ENCODE assay signal across 22 cellular contexts in genomic region chr20:62778601-62779416, GRCh38. TPM values are rescaled to one million over a fixed set of nuclear protein-coding genes. Genes with fewer than 3 reads are reported as not detected.
DNase-seq lines count a peak whose midpoint lies in the region; ATAC-seq and TF ChIP-seq lines count a peak whose summit lies in the region.
"Had no signal": no experiment of that assay in that cellular context is flagged by ENCODE, and none has a peak within 500 bp of the region (broad histone marks: within the 10 kb centered on the region; RNA-seq: fewer than 3 reads in every experiment).

No MANE protein-coding gene starts in this region.

- no peaks in the 10 kb centered on the region for H3K36me3 ChIP-seq in GM23338 (ENCODE audit: insufficient read depth)
- H3K36me3 ChIP-seq: prostate gland, thyroid gland had no signal

- peaks cover 48% of the 10 kb centered on the region for H3K4me1 Mint-ChIP-seq in activated naive CD4-positive, alpha-beta T cell treated with anti-CD3 and anti-CD28 coated beads, Interleukin-2, amount 50 U/mL, for 24 hours
- H3K4me1 Mint-ChIP-seq in GM23338, result peaks cover 12% of the 10 kb centered on the region
- H3K4me1 Mint-ChIP-seq in activated CD8-positive, alpha-beta T cell treated with anti-CD3 and anti-CD28 coated beads, Interleukin-2, amount 10 ng/mL, durations not matched to agents 7 days and 5 days (ENCODE audit: low read depth), result peaks cover 47% of the 10 kb centered on the region
- peaks cover 40% of the 10 kb centered on the region for H3K4me1 Mint-ChIP-seq in stimulated activated effector memory CD8-positive, alpha-beta T cell treated with anti-CD3 and anti-CD28 coated beads, Interleukin-12 subunit alpha, Interleukin-12 subunit beta, amount 100 ng/mL, for 72 hours

- H3K27ac ChIP-seq in GM23338 (ENCODE audit: low read depth), result no peak overlapping the region
- H3K27ac ChIP-seq: prostate gland, thyroid gland had no signal

- peak overlapping the region; percentile 77 for H3K27ac Mint-ChIP-seq in activated naive CD4-positive, alpha-beta T cell treated with anti-CD3 and anti-CD28 coated beads, Interleukin-2, amount 50 U/mL, for 24 hours
- H3K27ac Mint-ChIP-seq in activated naive CD4-positive, alpha-beta T cell treated with anti-CD3 and anti-CD28 coated beads, Interleukin-2, amount 50 U/mL, for 72 hours, result peak overlapping the region in 1 of 2 donors; percentile 84
- H3K27ac Mint-ChIP-seq in GM23338, result no peak overlapping the region
- H3K27ac Mint-ChIP-seq in activated CD8-positive, alpha-beta T cell treated with anti-CD3 and anti-CD28 coated beads, Interleukin-2, amount 10 ng/mL, durations not matched to agents 7 days and 5 days, result peak overlapping the region; percentile 46
- H3K27ac Mint-ChIP-seq in stimulated activated effector memory CD8-positive, alpha-beta T cell treated with anti-CD3 and anti-CD28 coated beads, Interleukin-12 subunit alpha, Interleukin-12 subunit beta, amount 100 ng/mL, for 72 hours, result peak overlapping the region; percentile 65

- no peaks in the 10 kb centered on the region for H4K20me1 ChIP-seq in GM23338 (replicated peaks; ENCODE audit: insufficient read depth)

- H3K9me3 Mint-ChIP-seq in activated naive CD4-positive, alpha-beta T cell treated with anti-CD3 and anti-CD28 coated beads, Interleukin-2, amount 50 U/mL, for 24 hours, result no peaks in the 10 kb centered on the region
- H3K9me3 Mint-ChIP-seq in activated naive CD4-positive, alpha-beta T cell treated with anti-CD3 and anti-CD28 coated beads, Interleukin-2, amount 50 U/mL, for 72 hours, result peaks cover 0 to 5% of the 10 kb centered on the region in 2 donors
- no peaks in the 10 kb centered on the region for H3K9me3 Mint-ChIP-seq in GM23338
- no peaks in the 10 kb centered on the region for H3K9me3 Mint-ChIP-seq in activated CD8-positive, alpha-beta T cell treated with anti-CD3 and anti-CD28 coated beads, Interleukin-2, amount 10 ng/mL, durations not matched to agents 7 days and 5 days (ENCODE audit: insufficient read depth)
- peaks cover 3% of the 10 kb centered on the region for H3K9me3 Mint-ChIP-seq in stimulated activated effector memory CD8-positive, alpha-beta T cell treated with anti-CD3 and anti-CD28 coated beads, Interleukin-12 subunit alpha, Interleukin-12 subunit beta, amount 100 ng/mL, for 72 hours
- H3K9me3 Mint-ChIP-seq: neural crest cell had no signal

- no peaks in the 10 kb centered on the region for H3K36me3 Mint-ChIP-seq in activated naive CD4-positive, alpha-beta T cell treated with anti-CD3 and anti-CD28 coated beads, Interleukin-2, amount 50 U/mL, for 24 hours
- no peaks in the 10 kb centered on the region for H3K36me3 Mint-ChIP-seq in activated naive CD4-positive, alpha-beta T cell treated with anti-CD3 and anti-CD28 coated beads, Interleukin-2, amount 50 U/mL, for 72 hours
- no peaks in the 10 kb centered on the region for H3K36me3 Mint-ChIP-seq in GM23338 (ENCODE audit: low read depth)
- H3K36me3 Mint-ChIP-seq in activated CD8-positive, alpha-beta T cell treated with anti-CD3 and anti-CD28 coated beads, Interleukin-2, amount 10 ng/mL, durations not matched to agents 7 days and 5 days (ENCODE audit: low read depth), result no peaks in the 10 kb centered on the region
- no peaks in the 10 kb centered on the region for H3K36me3 Mint-ChIP-seq in stimulated activated effector memory CD8-positive, alpha-beta T cell treated with anti-CD3 and anti-CD28 coated beads, Interleukin-12 subunit alpha, Interleukin-12 subunit beta, amount 100 ng/mL, for 72 hours

- H3K27me3 ChIP-seq in GM23338 (ENCODE audit: insufficient read depth), result no peaks in the 10 kb centered on the region
- H3K27me3 ChIP-seq: thyroid gland had no signal

- no peak overlapping the region; the same call in 1 of the 2 replicates for H2AFZ ChIP-seq in GM23338

- H3K4me1 ChIP-seq in GM23338 (ENCODE audit: insufficient read depth), result no peaks in the 10 kb centered on the region; the same call in 1 of the 2 replicates
- H3K4me1 ChIP-seq: prostate gland had no signal

- H3K9me2 ChIP-seq in GM23338 (ENCODE audit: insufficient read depth), result no peaks in the 10 kb centered on the region

- TF ChIP-seq CTCF in GM23338 (conservative IDR thresholded peaks at IDR 0.05; ENCODE audit: low read depth in 2 of 2), result peak; percentile 18 to 50; a peak in 2 of 4 replicates

- no peak overlapping the region for H3K4me3 Mint-ChIP-seq in activated naive CD4-positive, alpha-beta T cell treated with anti-CD3 and anti-CD28 coated beads, Interleukin-2, amount 50 U/mL, for 24 hours
- no peak overlapping the region for H3K4me3 Mint-ChIP-seq in GM23338
- H3K4me3 Mint-ChIP-seq in activated CD8-positive, alpha-beta T cell treated with anti-CD3 and anti-CD28 coated beads, Interleukin-2, amount 10 ng/mL, durations not matched to agents 7 days and 5 days, result no peak overlapping the region
- no peak overlapping the region for H3K4me3 Mint-ChIP-seq in stimulated activated effector memory CD8-positive, alpha-beta T cell treated with anti-CD3 and anti-CD28 coated beads, Interleukin-12 subunit alpha, Interleukin-12 subunit beta, amount 100 ng/mL, for 72 hours
- H3K4me3 Mint-ChIP-seq: neural crest cell had no signal

- no peak overlapping the region for H3K4me2 ChIP-seq in GM23338

- H3F3A ChIP-seq in GM23338 (replicated peaks; ENCODE audit: low read depth), result 0 out of 2 replicates have a peak, but pooled peaks cover 2% of the 10 kb centered on the region

- no peak for DNase-seq in activated naive CD4-positive, alpha-beta T cell treated with anti-CD3 and anti-CD28 coated beads, Interleukin-2, amount 50 U/mL, for 72 hours (ENCODE audit: low spot score in 2 of 2)
- peak; percentile 73 for DNase-seq in GM23338 (ENCODE audit: low spot score)
- DNase-seq in activated CD8-positive, alpha-beta T cell treated with anti-CD3 and anti-CD28 coated beads, Interleukin-2, amount 10 ng/mL, durations not matched to agents 7 days and 5 days, result no peak
- DNase-seq in stimulated activated effector memory CD8-positive, alpha-beta T cell treated with anti-CD3 and anti-CD28 coated beads, Interleukin-12 subunit alpha, Interleukin-12 subunit beta, amount 100 ng/mL, for 72 hours (ENCODE audit: low spot score in 2 of 2), result no peak
- no peak for DNase-seq in epidermal melanocyte (ENCODE audit: insufficient read length, low spot score)
- no peak for DNase-seq in COR-L47 (lab: John Stamatoyannopoulos, UW)
- DNase-seq: amniotic stem cell; glutamatergic neuron; HCEC 1CT; NCI-H1105 treated with DMSO at 0.1 percent for 48 hours; NCI-H510A; Right ventricle myocardium superior; stimulated activated CD4-positive, alpha-beta T cell treated with anti-CD3 and anti-CD28 coated beads, Interleukin-2, amount 100 ng/mL, for 24 hours; stimulated activated naive CD8-positive, alpha-beta T cell treated with anti-CD3 and anti-CD28 coated beads, Interleukin-15, Interleukin-2, amounts not matched to agents 100 U/mL and 50 U/mL, for 24 hours; T-helper 1 cell; thyroid gland had no signal

- H3K79me2 ChIP-seq in GM23338 (replicated peaks; ENCODE audit: insufficient read depth), result no peaks in the 10 kb centered on the region

- CTCF ChIA-PET in activated CD8-positive, alpha-beta T cell treated with anti-CD3 and anti-CD28 coated beads, Interleukin-2, amount 10 ng/mL, durations not matched to agents 7 days and 5 days (lab: Charles Lee), result interaction anchor here (1.1 to 1.4 kb wide), 2 partner anchors 12 to 29 kb away, joined by 4 read pairs; no protein-coding TSS in a partner anchor

- H3K27me3 Mint-ChIP-seq in activated naive CD4-positive, alpha-beta T cell treated with anti-CD3 and anti-CD28 coated beads, Interleukin-2, amount 50 U/mL, for 24 hours, result no peaks in the 10 kb centered on the region
- peaks cover 7% of the 10 kb centered on the region for H3K27me3 Mint-ChIP-seq in GM23338 (ENCODE audit: insufficient read depth, low read depth, poor library complexity)
- H3K27me3 Mint-ChIP-seq in activated CD8-positive, alpha-beta T cell treated with anti-CD3 and anti-CD28 coated beads, Interleukin-2, amount 10 ng/mL, durations not matched to agents 7 days and 5 days (ENCODE audit: low read depth), result no peaks in the 10 kb centered on the region

- no peak overlapping the region for H3K4me3 ChIP-seq in GM23338
- H3K4me3 ChIP-seq: prostate gland, thyroid gland had no signal

- POLR2A ChIA-PET in activated CD8-positive, alpha-beta T cell treated with anti-CD3 and anti-CD28 coated beads, Interleukin-2, amount 10 ng/mL, durations not matched to agents 7 days and 5 days (lab: Charles Lee), result no interaction called here

- ATAC-seq in activated naive CD4-positive, alpha-beta T cell treated with anti-CD3 and anti-CD28 coated beads, Interleukin-2, amount 50 U/mL, for 72 hours, result no peak
- ATAC-seq in GM23338, result peak; percentile 63
- ATAC-seq in activated CD8-positive, alpha-beta T cell treated with anti-CD3 and anti-CD28 coated beads, Interleukin-2, amount 10 ng/mL, durations not matched to agents 7 days and 5 days, result no peak
- no peak for ATAC-seq in stimulated activated effector memory CD8-positive, alpha-beta T cell treated with anti-CD3 and anti-CD28 coated beads, Interleukin-12 subunit alpha, Interleukin-12 subunit beta, amount 100 ng/mL, for 72 hours
- ATAC-seq: stimulated activated naive CD8-positive, alpha-beta T cell treated with anti-CD3 and anti-CD28 coated beads, Interleukin-15, Interleukin-2, amounts not matched to agents 100 U/mL and 50 U/mL, for 24 hours had no signal

RNA-seq across cellular contexts. Expression of gene MRGBP, which starts 17.5 kb away (rescaled TPM):
- 10 to 100 TPM; 13.5 to 19.4 TPM for total RNA-seq in activated naive CD4-positive, alpha-beta T cell treated with anti-CD3 and anti-CD28 coated beads, Interleukin-2, amount 50 U/mL, for 72 hours
- 24.3 and 26.0 TPM in 2 replicates for total RNA-seq in GM23338 (2014; rRNA removed; shearing (Covaris generic))
- polyA plus RNA-seq in GM23338 (2016; fragmentation: Nextera tagmentation; extraction: Ambion mirVana), result 19.7 and 20.9 TPM in 2 replicates
- total RNA-seq in activated CD8-positive, alpha-beta T cell treated with anti-CD3 and anti-CD28 coated beads, Interleukin-2, amount 10 ng/mL, durations not matched to agents 7 days and 5 days, result 10 to 100 TPM; 18.3 to 19.2 TPM

RNA-seq across cellular contexts. Expression of gene OGFR, which starts 25.8 kb away (rescaled TPM):
- 10 to 100 TPM; 32.9 to 51.6 TPM for total RNA-seq in activated naive CD4-positive, alpha-beta T cell treated with anti-CD3 and anti-CD28 coated beads, Interleukin-2, amount 50 U/mL, for 72 hours
- total RNA-seq in GM23338 (2014; rRNA removed; shearing (Covaris generic)), result 48.8 and 50.6 TPM in 2 replicates
- polyA plus RNA-seq in GM23338 (2016; fragmentation: Nextera tagmentation; extraction: Ambion mirVana), result 9.6 and 12.3 TPM in 2 replicates
- 10 to 100 TPM; 67.0 to 76.6 TPM for total RNA-seq in activated CD8-positive, alpha-beta T cell treated with anti-CD3 and anti-CD28 coated beads, Interleukin-2, amount 10 ng/mL, durations not matched to agents 7 days and 5 days

RNA-seq across cellular contexts. Expression of gene COL9A3, which starts 38.0 kb away (rescaled TPM):
- total RNA-seq in activated naive CD4-positive, alpha-beta T cell treated with anti-CD3 and anti-CD28 coated beads, Interleukin-2, amount 50 U/mL, for 72 hours, result not detected
- total RNA-seq in GM23338 (2014; rRNA removed; shearing (Covaris generic)), result 110 and 113 TPM in 2 replicates
- 74.9 and 79.4 TPM in 2 replicates for polyA plus RNA-seq in GM23338 (2016; fragmentation: Nextera tagmentation; extraction: Ambion mirVana)
- not detected for total RNA-seq in activated CD8-positive, alpha-beta T cell treated with anti-CD3 and anti-CD28 coated beads, Interleukin-2, amount 10 ng/mL, durations not matched to agents 7 days and 5 days
- total RNA-seq: activated CD8-positive, alpha-beta memory T cell treated with anti-CD3 and anti-CD28 coated beads for 36 hours; bronchial epithelial cell; LHCN-M2 had no signal

Comparison
In these comparisons a context has a peak if more than half of its experiments do, and no peak if none do; other contexts are left out.
1. RNA of gene COL9A3, which starts 38.0 kb away (total RNA-seq): 110 to 113 TPM in GM23338; not detected in activated naive CD4-positive, alpha-beta T cell treated with anti-CD3 and anti-CD28 coated beads, Interleukin-2, amount 50 U/mL, for 72 hours and not detected in activated CD8-positive, alpha-beta T cell treated with anti-CD3 and anti-CD28 coated beads, Interleukin-2, amount 10 ng/mL, durations not matched to agents 7 days and 5 days; every median in the first group is over 10 times any median in the second.